8 cellular contexts compared by ENCODE assay signal in the genomic region with DNA sequence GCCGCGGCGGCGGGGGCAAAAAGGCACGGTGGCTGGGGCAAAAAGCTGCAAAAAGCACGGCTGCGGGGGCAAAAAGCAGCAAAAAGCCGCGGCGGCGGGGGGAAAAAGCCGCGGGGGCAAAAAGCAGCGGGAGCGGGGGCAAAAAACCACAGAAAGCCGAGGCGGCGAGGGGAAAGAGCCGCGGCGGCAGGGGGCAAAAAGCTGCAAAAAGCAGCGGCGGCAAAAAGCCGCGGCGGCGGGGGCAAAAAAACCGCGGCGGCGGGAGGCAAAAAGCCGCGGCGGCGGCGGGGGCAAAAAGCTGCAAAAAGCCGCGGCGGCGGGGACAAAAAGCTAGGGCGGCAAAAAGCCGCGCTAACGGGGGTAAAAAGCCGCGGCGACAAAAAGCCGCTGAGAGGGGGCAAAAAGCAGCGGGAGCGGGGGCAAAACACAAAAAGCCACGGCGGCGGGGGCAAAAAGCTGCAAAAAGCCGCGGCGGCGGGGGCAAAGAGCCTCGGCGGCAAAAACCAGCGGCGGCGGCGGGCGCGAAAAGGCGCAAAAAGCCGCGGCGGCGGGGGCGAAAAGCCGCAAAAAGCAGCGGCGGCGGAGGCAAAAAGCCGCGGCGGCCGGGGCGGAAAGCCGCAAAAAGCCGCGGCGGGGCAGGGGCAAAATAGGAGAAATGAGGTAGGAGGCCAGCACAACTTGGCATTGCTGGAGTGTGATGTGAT.
A peak's percentile ranks its signal among the peaks of the same experiment; 100 is the strongest.
DNase-seq lines count a peak whose midpoint lies in the region; ATAC-seq and TF ChIP-seq lines count a peak whose summit lies in the region.

No MANE protein-coding gene starts in this region.

- peaks cover 3% of the 10 kb centered on the region for H3K4me1 Mint-ChIP-seq in activated T-cell treated with anti-CD3 and anti-CD28 coated beads, Interleukin-2, amount 50 U/mL, for 4 hours (ENCODE audit: low read depth)
- H3K4me1 Mint-ChIP-seq in T-helper 17 cell = no peaks in the 10 kb centered on the region

- H3K4me3 ChIP-seq in thoracic aorta = peak overlapping the region; percentile 68

- no peaks in the 10 kb centered on the region for H3K4me1 ChIP-seq in thoracic aorta (ENCODE audit: control insufficient read depth in 1 of 2, low read depth in 2 of 2)

- H3K9me3 ChIP-seq in T-helper 17 cell (ENCODE audit: control insufficient read depth, low read length, poor library complexity, severe bottlenecking) = no peaks in the 10 kb centered on the region
- no peaks in the 10 kb centered on the region for H3K9me3 ChIP-seq in thoracic aorta

- DNase-seq in activated T-cell treated with anti-CD3 and anti-CD28 coated beads, Interleukin-2, amount 50 U/mL, for 4 hours = no peak
- DNase-seq in activated T-cell treated with anti-CD3 and anti-CD28 coated beads, Interleukin-2, amount 50 U/mL, for 1 hour = no peak
- DNase-seq in T-helper 17 cell = no peak
- peak; percentile 6 for DNase-seq in iPS-NIHi7 (ENCODE audit: extremely low spot score)
- no peak for DNase-seq in thoracic aorta (ENCODE audit: low spot score)
- DNase-seq in NCI-H524 treated with DMSO at 0.1 percent for 48 hours (lab: John Stamatoyannopoulos, UW) = no peak
- no peak for DNase-seq in foreskin melanocyte

- H3K27ac ChIP-seq in thoracic aorta = no peak overlapping the region

- no peak overlapping the region for H3K27ac Mint-ChIP-seq in T-helper 17 cell

- no peaks in the 10 kb centered on the region for H3K9me3 Mint-ChIP-seq in activated T-cell treated with anti-CD3 and anti-CD28 coated beads, Interleukin-2, amount 50 U/mL, for 4 hours

- peaks cover 33% of the 10 kb centered on the region for H3K27me3 Mint-ChIP-seq in activated T-cell treated with anti-CD3 and anti-CD28 coated beads, Interleukin-2, amount 50 U/mL, for 4 hours (ENCODE audit: low read depth)
- H3K27me3 Mint-ChIP-seq in T-helper 17 cell = peaks cover 7% of the 10 kb centered on the region

- no peak for ATAC-seq in activated T-cell treated with anti-CD3 and anti-CD28 coated beads, Interleukin-2, amount 50 U/mL, for 4 hours
- ATAC-seq in T-helper 17 cell = no peak
- ATAC-seq in thoracic aorta (ENCODE audit: insufficient number of reproducible peaks, low FRiP score, low read depth) = no peak
- ATAC-seq in HG03025 (IDR thresholded peaks at IDR 0.05; ENCODE audit: low FRiP score, unreplicated experiment) = no peak

- no peaks in the 10 kb centered on the region for H3K36me3 ChIP-seq in thoracic aorta

- H3K36me3 Mint-ChIP-seq in activated T-cell treated with anti-CD3 and anti-CD28 coated beads, Interleukin-2, amount 50 U/mL, for 4 hours (ENCODE audit: insufficient read depth) = no peaks in the 10 kb centered on the region
- H3K36me3 Mint-ChIP-seq in T-helper 17 cell (ENCODE audit: low read depth) = peaks cover 2% of the 10 kb centered on the region

- peak overlapping the region; percentile 47 for H3K4me3 Mint-ChIP-seq in activated T-cell treated with anti-CD3 and anti-CD28 coated beads, Interleukin-2, amount 50 U/mL, for 4 hours
- peak overlapping the region; percentile 7 for H3K4me3 Mint-ChIP-seq in T-helper 17 cell

- TF ChIP-seq CTCF in thoracic aorta (IDR thresholded peaks at IDR 0.05) = no peak

- no peaks in the 10 kb centered on the region for H3K27me3 ChIP-seq in thoracic aorta (replicated peaks; ENCODE audit: insufficient read depth)
